ENCODE assay signal across 25 cellular contexts in genomic region chr18:11392974-11393373, GRCh38.
"Had no signal": no experiment of that assay in that cellular context is flagged by ENCODE, and none has a peak within 500 bp of the region (broad histone marks: within the 10 kb centered on the region; RNA-seq: fewer than 3 reads in every experiment).

No MANE protein-coding gene starts in this region.

- H3K4me3 Mint-ChIP-seq: activated naive CD8-positive, alpha-beta T cell; activated T-cell treated with anti-CD3 and anti-CD28 coated beads, Interleukin-2, amount 50 U/mL, for 4 hours; natural killer cell treated with Interleukin-12 subunit alpha and Interleukin-12 subunit beta and Interleukin-15 and Interleukin-18, amount 100 ng/mL, for 72 hours; stimulated activated naive CD8-positive, alpha-beta T cell treated with anti-CD3 and anti-CD28 coated beads, Interleukin-15, Interleukin-2, amounts not matched to agents 100 ng/mL and 50 ng/mL, for 24 hours had no signal

- H3K27me3 ChIP-seq: adrenal gland, breast epithelium, gastroesophageal sphincter, heart right ventricle, tibial artery had no signal

- H3K27ac ChIP-seq: adrenal gland, coronary artery, epithelial cell of prostate, gastroesophageal sphincter, heart right ventricle, prostate gland, SK-N-MC, tibial artery had no signal

- H3K27me3 Mint-ChIP-seq: natural killer cell treated with Interleukin-12 subunit alpha and Interleukin-12 subunit beta and Interleukin-15 and Interleukin-18, amount 100 ng/mL, for 72 hours had no signal

- DNase-seq: activated CD4-positive, alpha-beta T cell treated with anti-CD3 and anti-CD28 coated beads for 4 hours; activated CD4-positive, alpha-beta T cell treated with anti-CD3 and anti-CD28 coated beads, Interleukin-2, amount 50 U/mL, for 48 hours; activated CD8-positive, alpha-beta memory T cell treated with anti-CD3 and anti-CD28 coated beads, Interleukin-2, amount 50 U/mL, for 48 hours; activated naive CD4-positive, alpha-beta T cell; activated T-cell treated with anti-CD3 and anti-CD28 coated beads, Interleukin-2, amount 50 U/mL, for 4 hours; adrenal gland; cerebellar nuclear complex; islet precursor cell; stimulated activated CD4-positive, alpha-beta T cell treated with anti-CD3 and anti-CD28 coated beads, Interleukin-12 subunit alpha, Interleukin-12 subunit beta, amount 100 ng/mL, for 4 hours; stimulated activated CD4-positive, alpha-beta T cell treated with anti-CD3 and anti-CD28 coated beads, Interleukin-4, amount 100 ng/mL, for 4 hours; substantia nigra; T-helper 1 cell; tibial artery had no signal

- H3K36me3 Mint-ChIP-seq: activated naive CD8-positive, alpha-beta T cell; natural killer cell treated with Interleukin-12 subunit alpha and Interleukin-12 subunit beta and Interleukin-15 and Interleukin-18, amount 100 ng/mL, for 72 hours had no signal

- ATAC-seq: activated T-cell treated with anti-CD3 and anti-CD28 coated beads, Interleukin-2, amount 50 U/mL, for 4 hours; gastroesophageal sphincter; natural killer cell treated with Interleukin-12 subunit alpha and Interleukin-12 subunit beta and Interleukin-15 and Interleukin-18, amount 100 ng/mL, for 72 hours had no signal

- H3K9me3 ChIP-seq: adrenal gland, breast epithelium, gastroesophageal sphincter, heart right ventricle, prostate gland, tibial artery had no signal

- H3K9me3 Mint-ChIP-seq: activated T-cell treated with anti-CD3 and anti-CD28 coated beads, Interleukin-2, amount 50 U/mL, for 4 hours; activated T-helper 2 cell treated with anti-CD3 and anti-CD28 coated beads, Interferon-gamma antibody, Interleukin-2, Interleukin-4, amounts not matched to agents 10 μg/mL and 5 μg/mL and 100 μg/mL, durations not matched to agents 14 hours and 24 hours and 36 hours had no signal

- H3K4me3 ChIP-seq: adrenal gland, breast epithelium, coronary artery, gastroesophageal sphincter, heart right ventricle, lung, prostate gland, SK-N-MC, tibial artery had no signal

- H3K36me3 ChIP-seq: adrenal gland, breast epithelium, gastroesophageal sphincter, heart right ventricle, prostate gland, tibial artery had no signal

- H3K4me1 ChIP-seq: adrenal gland, breast epithelium, gastroesophageal sphincter, heart right ventricle, prostate gland, tibial artery had no signal

- H3K27ac Mint-ChIP-seq: activated naive CD8-positive, alpha-beta T cell; activated T-helper 2 cell treated with anti-CD3 and anti-CD28 coated beads, Interferon-gamma antibody, Interleukin-2, Interleukin-4, amounts not matched to agents 10 μg/mL and 5 μg/mL and 100 μg/mL, durations not matched to agents 14 hours and 24 hours and 36 hours; natural killer cell treated with Interleukin-12 subunit alpha and Interleukin-12 subunit beta and Interleukin-15 and Interleukin-18, amount 100 ng/mL, for 72 hours; stimulated activated naive CD8-positive, alpha-beta T cell treated with anti-CD3 and anti-CD28 coated beads, Interleukin-15, Interleukin-2, amounts not matched to agents 100 ng/mL and 50 ng/mL, for 24 hours had no signal
